In the genomic region with DNA sequence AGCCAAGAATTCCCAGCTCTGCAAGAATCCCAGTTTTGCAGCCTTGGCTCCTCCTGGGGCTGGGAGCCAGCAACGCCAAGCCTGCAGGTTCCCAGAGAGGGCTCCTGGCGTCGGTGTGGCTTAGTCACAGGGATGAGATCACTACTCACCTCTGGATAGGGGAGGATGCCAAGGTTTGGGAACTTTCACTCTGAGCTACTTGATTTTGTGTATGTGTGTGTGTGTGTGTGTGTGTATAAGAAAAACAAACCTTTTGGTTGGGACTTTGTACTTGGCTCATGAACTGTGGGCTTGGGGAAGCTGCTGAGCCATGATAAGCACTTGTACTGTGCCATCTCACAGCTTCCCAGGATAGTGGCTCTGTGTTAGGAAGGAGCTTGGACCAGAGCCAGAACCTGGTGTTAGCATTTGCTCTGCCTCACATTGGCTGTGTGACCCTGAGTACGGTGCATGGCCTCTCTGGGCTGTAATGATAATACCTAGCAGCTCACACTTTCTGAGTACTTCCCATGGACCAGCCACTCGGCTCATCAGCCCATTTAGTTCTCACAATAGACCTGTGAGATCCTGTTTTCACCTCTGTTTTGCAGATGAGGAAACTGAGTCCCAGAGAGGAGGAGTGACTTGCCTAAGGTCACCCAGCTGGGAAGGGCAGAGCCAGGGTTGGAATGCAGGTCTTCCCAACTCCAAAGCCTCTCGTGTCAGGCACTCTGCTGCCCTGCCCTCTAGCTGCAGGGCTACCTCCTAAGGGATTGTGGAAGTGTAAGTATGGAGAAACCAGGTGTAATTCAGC, we compare ENCODE assay signal across 1 cellular context.
TF ChIP-seq lines count a peak whose summit lies in the region.

No MANE protein-coding gene starts in this region.

TF ChIP-seq in HepG2, 621 proteins besides CTCF, POLR2A, EP300 and RAD21 (continued from another document and continues in another):
- TF ChIP-seq, protein P1, sequence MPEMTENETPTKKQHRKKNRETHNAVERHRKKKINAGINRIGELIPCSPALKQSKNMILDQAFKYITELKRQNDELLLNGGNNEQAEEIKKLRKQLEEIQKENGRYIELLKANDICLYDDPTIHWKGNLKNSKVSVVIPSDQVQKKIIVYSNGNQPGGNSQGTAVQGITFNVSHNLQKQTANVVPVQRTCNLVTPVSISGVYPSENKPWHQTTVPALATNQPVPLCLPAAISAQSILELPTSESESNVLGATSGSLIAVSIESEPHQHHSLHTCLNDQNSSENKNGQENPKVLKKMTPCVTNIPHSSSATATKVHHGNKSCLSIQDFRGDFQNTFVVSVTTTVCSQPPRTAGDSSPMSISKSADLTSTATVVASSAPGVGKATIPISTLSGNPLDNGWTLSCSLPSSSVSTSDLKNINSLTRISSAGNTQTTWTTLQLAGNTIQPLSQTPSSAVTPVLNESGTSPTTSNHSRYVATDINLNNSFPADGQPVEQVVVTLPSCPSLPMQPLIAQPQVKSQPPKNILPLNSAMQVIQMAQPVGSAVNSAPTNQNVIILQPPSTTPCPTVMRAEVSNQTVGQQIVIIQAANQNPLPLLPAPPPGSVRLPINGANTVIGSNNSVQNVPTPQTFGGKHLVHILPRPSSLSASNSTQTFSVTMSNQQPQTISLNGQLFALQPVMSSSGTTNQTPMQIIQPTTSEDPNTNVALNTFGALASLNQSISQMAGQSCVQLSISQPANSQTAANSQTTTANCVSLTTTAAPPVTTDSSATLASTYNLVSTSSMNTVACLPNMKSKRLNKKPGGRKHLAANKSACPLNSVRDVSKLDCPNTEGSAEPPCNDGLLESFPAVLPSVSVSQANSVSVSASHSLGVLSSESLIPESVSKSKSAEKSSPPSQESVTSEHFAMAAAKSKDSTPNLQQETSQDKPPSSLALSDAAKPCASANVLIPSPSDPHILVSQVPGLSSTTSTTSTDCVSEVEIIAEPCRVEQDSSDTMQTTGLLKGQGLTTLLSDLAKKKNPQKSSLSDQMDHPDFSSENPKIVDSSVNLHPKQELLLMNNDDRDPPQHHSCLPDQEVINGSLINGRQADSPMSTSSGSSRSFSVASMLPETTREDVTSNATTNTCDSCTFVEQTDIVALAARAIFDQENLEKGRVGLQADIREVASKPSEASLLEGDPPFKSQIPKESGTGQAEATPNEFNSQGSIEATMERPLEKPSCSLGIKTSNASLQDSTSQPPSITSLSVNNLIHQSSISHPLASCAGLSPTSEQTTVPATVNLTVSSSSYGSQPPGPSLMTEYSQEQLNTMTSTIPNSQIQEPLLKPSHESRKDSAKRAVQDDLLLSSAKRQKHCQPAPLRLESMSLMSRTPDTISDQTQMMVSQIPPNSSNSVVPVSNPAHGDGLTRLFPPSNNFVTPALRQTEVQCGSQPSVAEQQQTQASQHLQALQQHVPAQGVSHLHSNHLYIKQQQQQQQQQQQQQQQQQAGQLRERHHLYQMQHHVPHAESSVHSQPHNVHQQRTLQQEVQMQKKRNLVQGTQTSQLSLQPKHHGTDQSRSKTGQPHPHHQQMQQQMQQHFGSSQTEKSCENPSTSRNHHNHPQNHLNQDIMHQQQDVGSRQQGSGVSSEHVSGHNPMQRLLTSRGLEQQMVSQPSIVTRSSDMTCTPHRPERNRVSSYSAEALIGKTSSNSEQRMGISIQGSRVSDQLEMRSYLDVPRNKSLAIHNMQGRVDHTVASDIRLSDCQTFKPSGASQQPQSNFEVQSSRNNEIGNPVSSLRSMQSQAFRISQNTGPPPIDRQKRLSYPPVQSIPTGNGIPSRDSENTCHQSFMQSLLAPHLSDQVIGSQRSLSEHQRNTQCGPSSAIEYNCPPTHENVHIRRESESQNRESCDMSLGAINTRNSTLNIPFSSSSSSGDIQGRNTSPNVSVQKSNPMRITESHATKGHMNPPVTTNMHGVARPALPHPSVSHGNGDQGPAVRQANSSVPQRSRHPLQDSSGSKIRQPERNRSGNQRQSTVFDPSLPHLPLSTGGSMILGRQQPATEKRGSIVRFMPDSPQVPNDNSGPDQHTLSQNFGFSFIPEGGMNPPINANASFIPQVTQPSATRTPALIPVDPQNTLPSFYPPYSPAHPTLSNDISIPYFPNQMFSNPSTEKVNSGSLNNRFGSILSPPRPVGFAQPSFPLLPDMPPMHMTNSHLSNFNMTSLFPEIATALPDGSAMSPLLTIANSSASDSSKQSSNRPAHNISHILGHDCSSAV (CRISPR knock-in tag; IDR thresholded peaks at IDR 0.05; ENCODE audit: borderline replicate concordance): no peak
- no peak for TF ChIP-seq RNF2 (conservative IDR thresholded peaks at IDR 0.05; ENCODE audit: low read depth)
- TF ChIP-seq REXO4 (CRISPR knock-in tag; IDR thresholded peaks at IDR 0.05; ENCODE audit: borderline replicate concordance): no peak
- TF ChIP-seq THYN1 (CRISPR knock-in tag; IDR thresholded peaks at IDR 0.05; ENCODE audit: borderline replicate concordance, low read depth): no peak
- TF ChIP-seq, protein P2, sequence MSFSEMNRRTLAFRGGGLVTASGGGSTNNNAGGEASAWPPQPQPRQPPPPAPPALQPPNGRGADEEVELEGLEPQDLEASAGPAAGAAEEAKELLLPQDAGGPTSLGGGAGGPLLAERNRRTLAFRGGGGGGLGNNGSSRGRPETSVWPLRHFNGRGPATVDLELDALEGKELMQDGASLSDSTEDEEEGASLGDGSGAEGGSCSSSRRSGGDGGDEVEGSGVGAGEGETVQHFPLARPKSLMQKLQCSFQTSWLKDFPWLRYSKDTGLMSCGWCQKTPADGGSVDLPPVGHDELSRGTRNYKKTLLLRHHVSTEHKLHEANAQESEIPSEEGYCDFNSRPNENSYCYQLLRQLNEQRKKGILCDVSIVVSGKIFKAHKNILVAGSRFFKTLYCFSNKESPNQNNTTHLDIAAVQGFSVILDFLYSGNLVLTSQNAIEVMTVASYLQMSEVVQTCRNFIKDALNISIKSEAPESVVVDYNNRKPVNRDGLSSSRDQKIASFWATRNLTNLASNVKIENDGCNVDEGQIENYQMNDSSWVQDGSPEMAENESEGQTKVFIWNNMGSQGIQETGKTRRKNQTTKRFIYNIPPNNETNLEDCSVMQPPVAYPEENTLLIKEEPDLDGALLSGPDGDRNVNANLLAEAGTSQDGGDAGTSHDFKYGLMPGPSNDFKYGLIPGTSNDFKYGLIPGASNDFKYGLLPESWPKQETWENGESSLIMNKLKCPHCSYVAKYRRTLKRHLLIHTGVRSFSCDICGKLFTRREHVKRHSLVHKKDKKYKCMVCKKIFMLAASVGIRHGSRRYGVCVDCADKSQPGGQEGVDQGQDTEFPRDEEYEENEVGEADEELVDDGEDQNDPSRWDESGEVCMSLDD (CRISPR knock-in tag; IDR thresholded peaks at IDR 0.05; ENCODE audit: borderline replicate concordance): no peak
- TF ChIP-seq, protein P3, sequence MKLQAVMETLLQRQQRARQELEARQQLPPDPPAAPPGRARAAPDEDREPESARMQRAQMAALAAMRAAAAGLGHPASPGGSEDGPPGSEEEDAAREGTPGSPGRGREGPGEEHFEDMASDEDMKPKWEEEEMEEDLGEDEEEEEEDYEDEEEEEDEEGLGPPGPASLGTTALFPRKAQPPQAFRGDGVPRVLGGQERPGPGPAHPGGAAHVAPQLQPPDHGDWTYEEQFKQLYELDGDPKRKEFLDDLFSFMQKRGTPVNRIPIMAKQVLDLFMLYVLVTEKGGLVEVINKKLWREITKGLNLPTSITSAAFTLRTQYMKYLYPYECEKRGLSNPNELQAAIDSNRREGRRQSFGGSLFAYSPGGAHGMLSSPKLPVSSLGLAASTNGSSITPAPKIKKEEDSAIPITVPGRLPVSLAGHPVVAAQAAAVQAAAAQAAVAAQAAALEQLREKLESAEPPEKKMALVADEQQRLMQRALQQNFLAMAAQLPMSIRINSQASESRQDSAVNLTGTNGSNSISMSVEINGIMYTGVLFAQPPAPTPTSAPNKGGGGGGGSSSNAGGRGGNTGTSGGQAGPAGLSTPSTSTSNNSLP (IDR thresholded peaks at IDR 0.05; ENCODE audit: low read depth, low read length): peak; percentile 50; the same call in 1 of the 2 replicates
- no peak for TF ChIP-seq ZFP37 (CRISPR knock-in tag; IDR thresholded peaks at IDR 0.05; ENCODE audit: borderline replicate concordance)
- TF ChIP-seq, protein P4, sequence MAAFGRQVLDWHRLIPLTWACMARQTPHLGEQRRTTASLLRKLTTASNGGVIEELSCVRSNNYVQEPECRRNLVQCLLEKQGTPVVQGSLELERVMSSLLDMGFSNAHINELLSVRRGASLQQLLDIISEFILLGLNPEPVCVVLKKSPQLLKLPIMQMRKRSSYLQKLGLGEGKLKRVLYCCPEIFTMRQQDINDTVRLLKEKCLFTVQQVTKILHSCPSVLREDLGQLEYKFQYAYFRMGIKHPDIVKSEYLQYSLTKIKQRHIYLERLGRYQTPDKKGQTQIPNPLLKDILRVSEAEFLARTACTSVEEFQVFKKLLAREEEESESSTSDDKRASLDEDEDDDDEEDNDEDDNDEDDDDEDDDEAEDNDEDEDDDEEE (CRISPR knock-in tag; IDR thresholded peaks at IDR 0.05): no peak
- peak; percentile 53 for TF ChIP-seq FOSL2 (CRISPR knock-in tag; IDR thresholded peaks at IDR 0.05)
- no peak for TF ChIP-seq MED8 (CRISPR knock-in tag; IDR thresholded peaks at IDR 0.05; ENCODE audit: insufficient replicate concordance)
- TF ChIP-seq SMYD3 (CRISPR knock-in tag; IDR thresholded peaks at IDR 0.05): no peak
- TF ChIP-seq ZNF777 (CRISPR knock-in tag; IDR thresholded peaks at IDR 0.05): no peak
- TF ChIP-seq MAFK (conservative IDR thresholded peaks at IDR 0.05 in 1 of 2, IDR thresholded peaks at IDR 0.05 in 1 of 2; ENCODE audit: low read length in 2 of 2): no peak
- TF ChIP-seq ZNF670 (CRISPR knock-in tag; IDR thresholded peaks at IDR 0.05; ENCODE audit: borderline replicate concordance): no peak
- TF ChIP-seq MEF2D (CRISPR knock-in tag; IDR thresholded peaks at IDR 0.05): no peak
- TF ChIP-seq ZBTB7A (CRISPR knock-in tag; IDR thresholded peaks at IDR 0.05): no peak
- no peak for TF ChIP-seq ZNF431 (CRISPR knock-in tag; IDR thresholded peaks at IDR 0.05; ENCODE audit: borderline replicate concordance, low read depth)
- no peak for TF ChIP-seq BRCA1 (CRISPR knock-in tag; IDR thresholded peaks at IDR 0.05)
- TF ChIP-seq, protein P5, sequence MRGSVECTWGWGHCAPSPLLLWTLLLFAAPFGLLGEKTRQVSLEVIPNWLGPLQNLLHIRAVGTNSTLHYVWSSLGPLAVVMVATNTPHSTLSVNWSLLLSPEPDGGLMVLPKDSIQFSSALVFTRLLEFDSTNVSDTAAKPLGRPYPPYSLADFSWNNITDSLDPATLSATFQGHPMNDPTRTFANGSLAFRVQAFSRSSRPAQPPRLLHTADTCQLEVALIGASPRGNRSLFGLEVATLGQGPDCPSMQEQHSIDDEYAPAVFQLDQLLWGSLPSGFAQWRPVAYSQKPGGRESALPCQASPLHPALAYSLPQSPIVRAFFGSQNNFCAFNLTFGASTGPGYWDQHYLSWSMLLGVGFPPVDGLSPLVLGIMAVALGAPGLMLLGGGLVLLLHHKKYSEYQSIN (CRISPR knock-in tag; IDR thresholded peaks at IDR 0.05; ENCODE audit: borderline replicate concordance): no peak
- TF ChIP-seq ZNF839 (CRISPR knock-in tag; IDR thresholded peaks at IDR 0.05; ENCODE audit: borderline replicate concordance): no peak
- no peak for TF ChIP-seq SMAD9 (CRISPR knock-in tag; IDR thresholded peaks at IDR 0.05)
- no peak for TF ChIP-seq RXRB (CRISPR knock-in tag; IDR thresholded peaks at IDR 0.05; ENCODE audit: borderline replicate concordance)
- TF ChIP-seq FOXK2 (IDR thresholded peaks at IDR 0.05): no peak
- no peak for TF ChIP-seq SNAI1 (CRISPR knock-in tag; IDR thresholded peaks at IDR 0.05; ENCODE audit: borderline replicate concordance)
- TF ChIP-seq, protein P6, sequence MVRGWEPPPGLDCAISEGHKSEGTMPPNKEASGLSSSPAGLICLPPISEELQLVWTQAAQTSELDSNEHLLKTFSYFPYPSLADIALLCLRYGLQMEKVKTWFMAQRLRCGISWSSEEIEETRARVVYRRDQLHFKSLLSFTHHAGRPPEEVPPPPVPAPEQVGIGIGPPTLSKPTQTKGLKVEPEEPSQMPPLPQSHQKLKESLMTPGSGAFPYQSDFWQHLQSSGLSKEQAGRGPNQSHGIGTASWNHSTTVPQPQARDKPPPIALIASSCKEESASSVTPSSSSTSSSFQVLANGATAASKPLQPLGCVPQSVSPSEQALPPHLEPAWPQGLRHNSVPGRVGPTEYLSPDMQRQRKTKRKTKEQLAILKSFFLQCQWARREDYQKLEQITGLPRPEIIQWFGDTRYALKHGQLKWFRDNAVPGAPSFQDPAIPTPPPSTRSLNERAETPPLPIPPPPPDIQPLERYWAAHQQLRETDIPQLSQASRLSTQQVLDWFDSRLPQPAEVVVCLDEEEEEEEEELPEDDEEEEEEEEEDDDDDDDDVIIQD (CRISPR knock-in tag; IDR thresholded peaks at IDR 0.05; ENCODE audit: low read depth): 0 out of 2 replicates have a peak, but pooled peaks have one; percentile 21
- TF ChIP-seq, protein P7, sequence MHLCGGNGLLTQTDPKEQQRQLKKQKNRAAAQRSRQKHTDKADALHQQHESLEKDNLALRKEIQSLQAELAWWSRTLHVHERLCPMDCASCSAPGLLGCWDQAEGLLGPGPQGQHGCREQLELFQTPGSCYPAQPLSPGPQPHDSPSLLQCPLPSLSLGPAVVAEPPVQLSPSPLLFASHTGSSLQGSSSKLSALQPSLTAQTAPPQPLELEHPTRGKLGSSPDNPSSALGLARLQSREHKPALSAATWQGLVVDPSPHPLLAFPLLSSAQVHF (CRISPR knock-in tag; IDR thresholded peaks at IDR 0.05): no peak
- no peak for TF ChIP-seq MXI1 (IDR thresholded peaks at IDR 0.05; ENCODE audit: borderline replicate concordance, low read depth, low read length)
- TF ChIP-seq ZMYM2 (CRISPR knock-in tag; IDR thresholded peaks at IDR 0.05): no peak
- TF ChIP-seq ZNF782 (CRISPR knock-in tag; IDR thresholded peaks at IDR 0.05; ENCODE audit: borderline replicate concordance): no peak
- TF ChIP-seq, protein P8, sequence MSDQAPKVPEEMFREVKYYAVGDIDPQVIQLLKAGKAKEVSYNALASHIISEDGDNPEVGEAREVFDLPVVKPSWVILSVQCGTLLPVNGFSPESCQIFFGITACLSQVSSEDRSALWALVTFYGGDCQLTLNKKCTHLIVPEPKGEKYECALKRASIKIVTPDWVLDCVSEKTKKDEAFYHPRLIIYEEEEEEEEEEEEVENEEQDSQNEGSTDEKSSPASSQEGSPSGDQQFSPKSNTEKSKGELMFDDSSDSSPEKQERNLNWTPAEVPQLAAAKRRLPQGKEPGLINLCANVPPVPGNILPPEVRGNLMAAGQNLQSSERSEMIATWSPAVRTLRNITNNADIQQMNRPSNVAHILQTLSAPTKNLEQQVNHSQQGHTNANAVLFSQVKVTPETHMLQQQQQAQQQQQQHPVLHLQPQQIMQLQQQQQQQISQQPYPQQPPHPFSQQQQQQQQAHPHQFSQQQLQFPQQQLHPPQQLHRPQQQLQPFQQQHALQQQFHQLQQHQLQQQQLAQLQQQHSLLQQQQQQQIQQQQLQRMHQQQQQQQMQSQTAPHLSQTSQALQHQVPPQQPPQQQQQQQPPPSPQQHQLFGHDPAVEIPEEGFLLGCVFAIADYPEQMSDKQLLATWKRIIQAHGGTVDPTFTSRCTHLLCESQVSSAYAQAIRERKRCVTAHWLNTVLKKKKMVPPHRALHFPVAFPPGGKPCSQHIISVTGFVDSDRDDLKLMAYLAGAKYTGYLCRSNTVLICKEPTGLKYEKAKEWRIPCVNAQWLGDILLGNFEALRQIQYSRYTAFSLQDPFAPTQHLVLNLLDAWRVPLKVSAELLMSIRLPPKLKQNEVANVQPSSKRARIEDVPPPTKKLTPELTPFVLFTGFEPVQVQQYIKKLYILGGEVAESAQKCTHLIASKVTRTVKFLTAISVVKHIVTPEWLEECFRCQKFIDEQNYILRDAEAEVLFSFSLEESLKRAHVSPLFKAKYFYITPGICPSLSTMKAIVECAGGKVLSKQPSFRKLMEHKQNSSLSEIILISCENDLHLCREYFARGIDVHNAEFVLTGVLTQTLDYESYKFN (CRISPR knock-in tag; conservative IDR thresholded peaks at IDR 0.05): peak; percentile 79
- TF ChIP-seq ZNF775 (CRISPR knock-in tag; IDR thresholded peaks at IDR 0.05; ENCODE audit: borderline replicate concordance): no peak
- TF ChIP-seq ZNF44 (CRISPR knock-in tag; IDR thresholded peaks at IDR 0.05): no peak
- TF ChIP-seq NFKBIZ (CRISPR knock-in tag; IDR thresholded peaks at IDR 0.05): no peak
- TF ChIP-seq ZFP62 (CRISPR knock-in tag; IDR thresholded peaks at IDR 0.05): no peak
- no peak for TF ChIP-seq ARNT (IDR thresholded peaks at IDR 0.05)
- no peak for TF ChIP-seq CCDC6 (CRISPR knock-in tag; IDR thresholded peaks at IDR 0.05)
